Comparison of ENCODE assay signal across 1 cellular context in the genomic region with DNA sequence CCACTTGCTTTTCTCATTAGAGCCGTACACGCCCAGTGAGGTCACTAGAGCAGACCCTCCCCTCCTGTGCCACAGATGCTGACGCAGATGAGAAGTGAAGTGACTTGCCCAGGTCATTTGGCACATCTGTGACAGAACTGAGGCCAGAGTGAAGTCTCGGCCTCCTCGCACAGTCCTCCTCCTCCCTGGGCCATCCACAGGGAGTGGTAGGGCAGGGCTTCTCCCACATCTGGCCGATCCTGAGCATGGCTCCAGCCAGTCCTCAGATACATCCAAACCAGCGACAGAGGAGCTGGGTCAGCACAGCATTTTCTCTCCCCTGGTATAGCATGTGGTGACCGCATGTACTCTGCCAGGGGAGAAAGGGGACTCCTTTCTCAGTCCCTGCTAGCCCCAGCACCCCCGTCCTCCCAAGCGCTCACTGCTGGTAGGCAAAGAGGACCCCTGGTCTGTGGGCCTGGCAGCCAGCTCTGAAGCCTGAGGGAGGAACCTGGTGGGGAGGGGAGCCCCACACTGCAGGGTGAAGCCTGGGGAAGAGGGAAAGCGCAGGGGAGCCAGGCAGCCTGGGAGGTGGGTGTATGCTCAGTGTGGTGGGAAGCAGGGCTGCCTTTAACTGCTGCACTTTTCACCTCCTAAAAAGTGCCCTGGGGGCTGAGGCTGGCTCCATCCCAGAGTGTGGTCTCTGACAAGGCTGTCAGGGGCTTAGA.
TF ChIP-seq lines count a peak whose summit lies in the region.

No MANE protein-coding gene starts in this region.

TF ChIP-seq in HepG2, 621 proteins besides CTCF, POLR2A, EP300 and RAD21:
- TF ChIP-seq ZNF318 (CRISPR knock-in tag; IDR thresholded peaks at IDR 0.05) (no peak), FOSL1 (CRISPR knock-in tag; IDR thresholded peaks at IDR 0.05; ENCODE audit: borderline replicate concordance) (no peak), PRDM4 (CRISPR knock-in tag; IDR thresholded peaks at IDR 0.05; ENCODE audit: borderline replicate concordance) (no peak), ZNF20 (CRISPR knock-in tag; IDR thresholded peaks at IDR 0.05) (no peak), ZFP36L1 (CRISPR knock-in tag; IDR thresholded peaks at IDR 0.05) (no peak), FOXM1 (CRISPR knock-in tag; IDR thresholded peaks at IDR 0.05) (no peak), MBNL3 (CRISPR knock-in tag; conservative IDR thresholded peaks at IDR 0.05) (no peak), TP53 (CRISPR knock-in tag; conservative IDR thresholded peaks at IDR 0.05) (no peak), YEATS4 (CRISPR knock-in tag; IDR thresholded peaks at IDR 0.05; ENCODE audit: borderline replicate concordance) (no peak), JDP2 (CRISPR knock-in tag; IDR thresholded peaks at IDR 0.05; ENCODE audit: borderline replicate concordance) (no peak), ZKSCAN1 (IDR thresholded peaks at IDR 0.05; ENCODE audit: low read length) (no peak), ZSCAN29 (CRISPR knock-in tag; conservative IDR thresholded peaks at IDR 0.05) (no peak)
- TF ChIP-seq, protein P1, sequence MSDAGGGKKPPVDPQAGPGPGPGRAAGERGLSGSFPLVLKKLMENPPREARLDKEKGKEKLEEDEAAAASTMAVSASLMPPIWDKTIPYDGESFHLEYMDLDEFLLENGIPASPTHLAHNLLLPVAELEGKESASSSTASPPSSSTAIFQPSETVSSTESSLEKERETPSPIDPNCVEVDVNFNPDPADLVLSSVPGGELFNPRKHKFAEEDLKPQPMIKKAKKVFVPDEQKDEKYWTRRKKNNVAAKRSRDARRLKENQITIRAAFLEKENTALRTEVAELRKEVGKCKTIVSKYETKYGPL (CRISPR knock-in tag; IDR thresholded peaks at IDR 0.05) = no peak
- TF ChIP-seq, protein P2, sequence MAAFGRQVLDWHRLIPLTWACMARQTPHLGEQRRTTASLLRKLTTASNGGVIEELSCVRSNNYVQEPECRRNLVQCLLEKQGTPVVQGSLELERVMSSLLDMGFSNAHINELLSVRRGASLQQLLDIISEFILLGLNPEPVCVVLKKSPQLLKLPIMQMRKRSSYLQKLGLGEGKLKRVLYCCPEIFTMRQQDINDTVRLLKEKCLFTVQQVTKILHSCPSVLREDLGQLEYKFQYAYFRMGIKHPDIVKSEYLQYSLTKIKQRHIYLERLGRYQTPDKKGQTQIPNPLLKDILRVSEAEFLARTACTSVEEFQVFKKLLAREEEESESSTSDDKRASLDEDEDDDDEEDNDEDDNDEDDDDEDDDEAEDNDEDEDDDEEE (CRISPR knock-in tag; IDR thresholded peaks at IDR 0.05) = no peak
TF ChIP-seq in HepG2: peak in this region for 0.
